Comparison of ENCODE assay signal across 9 cellular contexts in the genomic region with DNA sequence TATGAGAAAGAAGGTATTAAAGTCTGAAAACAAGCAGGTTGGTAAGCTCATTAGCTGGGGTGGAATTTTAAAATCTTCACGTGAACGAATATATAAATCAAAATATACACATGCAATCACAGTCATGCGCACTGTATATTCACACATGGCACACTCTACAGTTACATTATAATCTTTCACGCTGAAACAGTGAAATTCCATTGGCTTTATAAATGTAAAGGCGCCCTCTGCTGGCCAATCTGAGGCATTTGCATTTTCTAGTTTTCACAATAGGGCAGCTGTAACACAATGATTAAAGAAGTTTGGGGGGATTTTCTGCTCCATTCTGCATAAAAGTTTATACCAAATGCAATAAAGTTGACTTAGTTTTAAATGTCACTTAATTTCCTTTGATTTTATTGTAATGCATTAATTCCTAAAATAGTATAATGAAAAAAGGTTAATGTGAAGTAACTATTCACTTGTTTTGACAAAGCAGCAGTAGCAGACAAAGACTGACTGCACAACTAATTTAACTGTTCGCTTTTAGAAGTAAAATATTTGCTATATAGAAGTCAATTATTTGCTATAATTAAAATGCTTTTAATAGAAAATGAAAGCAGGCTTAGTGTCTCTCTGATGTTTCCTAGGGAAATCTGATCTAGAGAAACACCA. TPM values are rescaled to one million over a fixed set of nuclear protein-coding genes. Genes with fewer than 3 reads are reported as not detected.
DNase-seq lines count a peak whose midpoint lies in the region; ATAC-seq and TF ChIP-seq lines count a peak whose summit lies in the region.
"Had no signal": no experiment of that assay in that cellular context is flagged by ENCODE, and none has a peak within 500 bp of the region (broad histone marks: within the 10 kb centered on the region; RNA-seq: fewer than 3 reads in every experiment).

No MANE protein-coding gene starts in this region.

- peak; percentile 76 to 98 for TF ChIP-seq CTCF in GM23338 (conservative IDR thresholded peaks at IDR 0.05; ENCODE audit: low read depth in 2 of 2)
- peak; percentile 86 to 92 for TF ChIP-seq CTCF in right atrium auricular region (IDR thresholded peaks at IDR 0.05)
- peak; percentile 90 for TF ChIP-seq CTCF in smooth muscle cell (IDR thresholded peaks at IDR 0.05; ENCODE audit: borderline replicate concordance, insufficient read depth, poor library complexity, severe bottlenecking)

- H2AFZ ChIP-seq in GM23338 (no peak overlapping the region), smooth muscle cell (ENCODE audit: low read depth) (no peak overlapping the region)

- H3K36me3 Mint-ChIP-seq in GM23338 (ENCODE audit: low read depth), result no peaks in the 10 kb centered on the region

- H4K20me1 ChIP-seq in GM23338 (replicated peaks; ENCODE audit: insufficient read depth), result no peaks in the 10 kb centered on the region
- no peaks in the 10 kb centered on the region for H4K20me1 ChIP-seq in smooth muscle cell (ENCODE audit: low read depth)

- H3K4me1 Mint-ChIP-seq in GM23338, result peaks cover 5% of the 10 kb centered on the region; the same call in 2 of the 3 replicates

- in situ Hi-C loops in G401 (cut with HindIII; ENCODE audit: low sequenced_read_pairs), result no loop called here

- H3K4me3 ChIP-seq in GM23338 (no peak overlapping the region), MG63 (no peak overlapping the region), SK-N-MC (peak overlapping the region; percentile 43), adipocyte (ENCODE audit: low read length) (peak overlapping the region; percentile 55), right atrium auricular region (no peak overlapping the region), smooth muscle cell (no peak overlapping the region)

- H3K36me3 ChIP-seq in GM23338 (ENCODE audit: insufficient read depth) (no peaks in the 10 kb centered on the region), MG63 (no peaks in the 10 kb centered on the region), SK-N-MC (ENCODE audit: insufficient read depth, low read length) (no peaks in the 10 kb centered on the region), adipocyte (ENCODE audit: control insufficient read depth, insufficient read depth, low read length, severe bottlenecking) (no peaks in the 10 kb centered on the region), right atrium auricular region (no peaks in the 10 kb centered on the region), smooth muscle cell (ENCODE audit: low read depth) (no peaks in the 10 kb centered on the region)

- H3K79me2 ChIP-seq in GM23338 (replicated peaks; ENCODE audit: insufficient read depth), result no peaks in the 10 kb centered on the region
- no peaks in the 10 kb centered on the region for H3K79me2 ChIP-seq in smooth muscle cell (ENCODE audit: low read depth)

- no peaks in the 10 kb centered on the region; the same call in 2 of the 3 replicates for H3K9me3 Mint-ChIP-seq in GM23338
- H3K9me3 Mint-ChIP-seq: dendritic cell treated with granulocyte-macrophage colony-stimulating factor and Interleukin-4, amounts not matched to agents 40 ng/mL and 50 ng/mL, for 4 days had no signal

- H3K27ac ChIP-seq in GM23338 (ENCODE audit: low read depth) (no peak overlapping the region), SK-N-MC (no peak overlapping the region), right atrium auricular region (no peak overlapping the region), smooth muscle cell (ENCODE audit: low read depth) (no peak overlapping the region)

- WGBS in smooth muscle cell (ENCODE audit: low lambda C conversion rate), result 10% methylated on average over 6 of the region's 6 CpGs

- no peak overlapping the region for H3K27ac Mint-ChIP-seq in GM23338
- H3K27ac Mint-ChIP-seq: dendritic cell treated with granulocyte-macrophage colony-stimulating factor and Interleukin-4, amounts not matched to agents 40 ng/mL and 50 ng/mL, for 4 days had no signal

- H3K9me3 ChIP-seq in MG63, result no peaks in the 10 kb centered on the region
- H3K9me3 ChIP-seq in SK-N-MC (ENCODE audit: low read depth, low read length), result no peaks in the 10 kb centered on the region
- H3K9me3 ChIP-seq in adipocyte (ENCODE audit: control insufficient read depth, low read length), result no peaks in the 10 kb centered on the region
- no peaks in the 10 kb centered on the region for H3K9me3 ChIP-seq in right atrium auricular region
- H3K9me3 ChIP-seq in smooth muscle cell (replicated peaks; ENCODE audit: low read depth), result no peaks in the 10 kb centered on the region

- H3K27me3 Mint-ChIP-seq in GM23338 (ENCODE audit: insufficient read depth, low read depth, poor library complexity), result peaks cover 1% of the 10 kb centered on the region
- H3K27me3 Mint-ChIP-seq: dendritic cell treated with granulocyte-macrophage colony-stimulating factor and Interleukin-4, amounts not matched to agents 40 ng/mL and 50 ng/mL, for 4 days had no signal

- H3F3A ChIP-seq in GM23338 (replicated peaks; ENCODE audit: low read depth) (no peaks in the 10 kb centered on the region), smooth muscle cell (ENCODE audit: low read depth) (no peaks in the 10 kb centered on the region)

- H3K4me3 Mint-ChIP-seq in GM23338, result no peak overlapping the region
- H3K4me3 Mint-ChIP-seq: dendritic cell treated with granulocyte-macrophage colony-stimulating factor and Interleukin-4, amounts not matched to agents 40 ng/mL and 50 ng/mL, for 4 days had no signal

- H3K4me2 ChIP-seq in GM23338 (no peak overlapping the region), smooth muscle cell (peak overlapping the region; percentile 76)

- no peaks in the 10 kb centered on the region for H3K9me2 ChIP-seq in GM23338 (ENCODE audit: insufficient read depth)

- ATAC-seq in GM23338, result peak; percentile 34; the same call in 2 of the 3 replicates

- H3K9ac ChIP-seq in SK-N-MC (ENCODE audit: insufficient read length) (peak overlapping the region; percentile 16), adipocyte (ENCODE audit: low read length) (peak overlapping the region; percentile 8), smooth muscle cell (ENCODE audit: low read depth) (no peak overlapping the region)

- DNase-seq in G401 (ENCODE audit: low spot score), result peak; percentile 73
- DNase-seq in GM23338 (ENCODE audit: low spot score), result peak; percentile 66
- DNase-seq in MG63, result peak; percentile 14
- peak; percentile 74 for DNase-seq in SK-N-MC (ENCODE audit: low read depth, low spot score)
- peak; percentile 92 for DNase-seq in adipocyte (ENCODE audit: low read depth)
- no peak for DNase-seq in right atrium auricular region (ENCODE audit: low spot score)
- DNase-seq in smooth muscle cell (lab: John Stamatoyannopoulos, UW; ENCODE audit: unreplicated experiment), result no peak
- no peak for DNase-seq in ureter (ENCODE audit: low spot score)

- H3K27me3 ChIP-seq in GM23338 (ENCODE audit: insufficient read depth) (no peaks in the 10 kb centered on the region), MG63 (no peaks in the 10 kb centered on the region), adipocyte (replicated peaks; ENCODE audit: control insufficient read depth, insufficient read depth, low read length) (no peaks in the 10 kb centered on the region), right atrium auricular region (no peaks in the 10 kb centered on the region), smooth muscle cell (ENCODE audit: low read depth) (peaks cover 9% of the 10 kb centered on the region)

- H3K4me1 ChIP-seq in GM23338 (ENCODE audit: insufficient read depth) (no peaks in the 10 kb centered on the region; the same call in 1 of the 2 replicates), adipocyte (ENCODE audit: control insufficient read depth, insufficient read depth, low read length) (peaks cover 16% of the 10 kb centered on the region), right atrium auricular region (no peaks in the 10 kb centered on the region), smooth muscle cell (ENCODE audit: low read depth) (no peaks in the 10 kb centered on the region)

TF ChIP-seq in GM23338, 12 proteins besides CTCF, POLR2A, EP300 and RAD21 (continues in another document):
- no peak for TF ChIP-seq EZH2phosphoT487 (IDR thresholded peaks at IDR 0.05; ENCODE audit: unreplicated experiment)

RNA-seq across cellular contexts. Expression of a gene that starts 17.2 kb away (rescaled TPM):
- not detected in 2 replicates for total RNA-seq in G401 (2014; rRNA removed; shearing (Covaris generic))
- 2.5 and 3.0 TPM in 2 replicates for total RNA-seq in GM23338 (2014; rRNA removed; shearing (Covaris generic))
- polyA plus RNA-seq in GM23338 (2016; fragmentation: Nextera tagmentation; extraction: Ambion mirVana) (0.97 and 1.2 TPM in 2 replicates), smooth muscle cell (0.24 and 1.0 TPM in 2 replicates)
- 3.0 and 3.5 TPM in 2 replicates for total RNA-seq in MG63 (2014; rRNA removed; shearing (Covaris generic); ENCODE audit: low replicate concordance)
- total RNA-seq in right atrium auricular region (1 to 10 TPM; 4.1 to 6.6 TPM), smooth muscle cell (0.72 and 2.3 TPM in 2 replicates), ureter (15.2 TPM)

RNA-seq across cellular contexts. Expression of a gene that starts 42.7 kb away (rescaled TPM):
- total RNA-seq in G401 (2014; rRNA removed; shearing (Covaris generic)), result 0.54 TPM in 1 of 2 replicates, not detected in the other
- total RNA-seq in GM23338 (2014; rRNA removed; shearing (Covaris generic)), result 39.3 and 42.6 TPM in 2 replicates
- 52.0 and 62.7 TPM in 2 replicates for polyA plus RNA-seq in GM23338 (2016; fragmentation: Nextera tagmentation; extraction: Ambion mirVana)
- 3.3 and 9.9 TPM in 2 replicates for total RNA-seq in MG63 (2014; rRNA removed; shearing (Covaris generic); ENCODE audit: low replicate concordance)
- total RNA-seq in right atrium auricular region, result 10 to 100 TPM; 11.1 to 14.3 TPM
- 10.1 and 13.7 TPM in 2 replicates for total RNA-seq in smooth muscle cell
- polyA plus RNA-seq in smooth muscle cell, result 6.1 TPM in 2 replicates
- 27.5 TPM for total RNA-seq in ureter

RNA-seq across cellular contexts. Expression of a gene that starts 58.0 kb away (rescaled TPM):
- total RNA-seq in G401 (2014; rRNA removed; shearing (Covaris generic)), result not detected in 2 replicates
- total RNA-seq in GM23338 (2014; rRNA removed; shearing (Covaris generic)), result not detected in 2 replicates
- 0.42 TPM in 1 of 2 replicates, not detected in the other for polyA plus RNA-seq in GM23338 (2016; fragmentation: Nextera tagmentation; extraction: Ambion mirVana)
- 0.52 and 1.2 TPM in 2 replicates for total RNA-seq in MG63 (2014; rRNA removed; shearing (Covaris generic); ENCODE audit: low replicate concordance)
- total RNA-seq in right atrium auricular region, result 1 to 10 TPM in 1 of 2 donors, under 1 TPM in 1; 0.71 to 5.7 TPM
- total RNA-seq in smooth muscle cell, result 47.0 and 94.5 TPM in 2 replicates
- polyA plus RNA-seq in smooth muscle cell, result 22.3 and 29.6 TPM in 2 replicates
- total RNA-seq in ureter, result 3.0 TPM

Comparison
In these comparisons a context has a peak if more than half of its experiments do, and no peak if none do; other contexts are left out.
1. DNase-seq: peak in G401 (single experiment), GM23338 (single experiment), MG63 (single experiment), SK-N-MC (single experiment) and adipocyte (single experiment); none in right atrium auricular region (single experiment), smooth muscle cell (single experiment) and ureter (single experiment).
2. H3K4me3 ChIP-seq: peak in SK-N-MC (single experiment) and adipocyte (single experiment); none in GM23338 (single experiment), MG63 (single experiment), right atrium auricular region (0 of 2) and smooth muscle cell (single experiment).
3. Peak in every context shown above with its lines, with median percentiles within 50 percentile points of each other: CTCF ChIP-seq.